In the genomic region with DNA sequence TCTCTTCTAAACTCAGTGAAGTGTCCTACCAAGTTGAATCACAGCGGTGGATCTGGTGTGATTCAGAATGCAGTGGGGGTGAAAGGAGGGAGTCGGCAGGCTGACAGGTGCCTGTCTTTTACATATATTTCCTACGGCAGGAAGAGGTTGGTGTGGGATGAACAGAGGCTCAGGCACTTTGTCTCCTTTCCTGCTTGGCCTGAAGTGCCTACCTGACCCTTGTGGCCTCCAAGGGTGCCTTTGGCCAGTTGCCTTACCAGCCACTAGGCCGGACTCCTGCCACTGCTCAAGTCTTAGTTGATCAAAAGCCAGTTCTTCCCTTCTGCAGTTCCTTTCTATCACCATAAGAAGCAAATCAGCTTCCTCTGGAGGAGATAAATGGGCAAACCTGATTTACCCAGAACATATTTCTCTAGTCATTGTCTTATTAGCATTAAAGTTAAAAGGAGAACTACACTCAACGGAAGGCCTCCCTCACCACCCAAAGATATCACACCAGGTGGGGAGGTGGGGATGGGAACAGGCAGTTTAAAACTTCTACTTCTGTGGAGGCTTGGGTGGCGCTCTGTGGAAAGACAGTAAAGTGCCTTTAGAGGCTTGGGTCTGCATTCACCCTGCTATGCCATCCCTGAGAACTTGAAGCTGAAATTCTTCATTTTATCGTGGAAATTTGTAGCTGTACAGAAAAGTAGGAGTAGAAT, we compare ENCODE assay signal across 15 cellular contexts. TPM values are rescaled to one million over a fixed set of nuclear protein-coding genes. Genes with fewer than 3 reads are reported as not detected.
DNase-seq lines count a peak whose midpoint lies in the region; ATAC-seq and TF ChIP-seq lines count a peak whose summit lies in the region.
"Had no signal": no experiment of that assay in that cellular context is flagged by ENCODE, and none has a peak within 500 bp of the region (broad histone marks: within the 10 kb centered on the region; RNA-seq: fewer than 3 reads in every experiment).

No MANE protein-coding gene starts in this region.

- no peaks in the 10 kb centered on the region for H3K36me3 ChIP-seq in CD8-positive, alpha-beta T cell (ENCODE audit: insufficient read depth, low read length)
- no peaks in the 10 kb centered on the region for H3K36me3 ChIP-seq in prostate gland
- H3K36me3 ChIP-seq in transverse colon = no peaks in the 10 kb centered on the region
- H3K36me3 ChIP-seq: MG63 had no signal

- TF ChIP-seq POLR2A in prostate gland (IDR thresholded peaks at IDR 0.05) = no peak
- TF ChIP-seq POLR2A in transverse colon (IDR thresholded peaks at IDR 0.05) = no peak

- H3K27ac Mint-ChIP-seq in CD8-positive, alpha-beta T cell = peak overlapping the region; percentile 82
- H3K27ac Mint-ChIP-seq in T-cell = peak overlapping the region; percentile 85 to 97
- no peak overlapping the region for H3K27ac Mint-ChIP-seq in central memory CD8-positive, alpha-beta T cell (ENCODE audit: low read depth)
- H3K27ac Mint-ChIP-seq: WTC11 had no signal

- 80% methylated on average over 7 of the region's 7 CpGs for WGBS in prostate gland
- WGBS in transverse colon (ENCODE audit: low coverage in 1 of 2), 2 donors = 85 to 94% methylated on average over 2 to 7 of the region's 7 CpGs

- DNase-seq in CD8-positive, alpha-beta T cell = peak in 2 of 7 experiments; percentile 24 to 32
- DNase-seq in T-cell (peak in 1 of 34 experiments; percentile 28), sciatic nerve (ENCODE audit: low spot score) (no peak), prostate gland (ENCODE audit: low spot score) (no peak), transverse colon (no peak)
- DNase-seq in central memory CD8-positive, alpha-beta T cell (ENCODE audit: low spot score in 2 of 2) = no peak
- DNase-seq: anterior cingulate cortex; effector memory CD4-positive, alpha-beta T cell; mesendoderm; MG63; NCI-H2227 treated with DMSO at 0.1 percent for 48 hours; RPMI8226 had no signal

- H3K27ac ChIP-seq in CD8-positive, alpha-beta T cell (ENCODE audit: low read depth, low read length) = no peak overlapping the region
- H3K27ac ChIP-seq in prostate gland (no peak overlapping the region), transverse colon (peak overlapping the region in 1 of 4 donors; percentile 39)

- H3K4me1 Mint-ChIP-seq in CD8-positive, alpha-beta T cell (ENCODE audit: low read depth) = peaks cover 75% of the 10 kb centered on the region
- H3K4me1 Mint-ChIP-seq in T-cell = peaks cover 77 to 82% (median 81%) of the 10 kb centered on the region in 3 donors
- H3K4me1 Mint-ChIP-seq in central memory CD8-positive, alpha-beta T cell = peaks cover 40% of the 10 kb centered on the region

- H3K9me3 Mint-ChIP-seq in CD8-positive, alpha-beta T cell = no peaks in the 10 kb centered on the region
- no peaks in the 10 kb centered on the region for H3K9me3 Mint-ChIP-seq in T-cell
- no peaks in the 10 kb centered on the region for H3K9me3 Mint-ChIP-seq in central memory CD8-positive, alpha-beta T cell
- H3K9me3 Mint-ChIP-seq: WTC11 had no signal

- no peaks in the 10 kb centered on the region for H3K9me3 ChIP-seq in CD8-positive, alpha-beta T cell (ENCODE audit: low read length)
- H3K9me3 ChIP-seq in prostate gland = no peaks in the 10 kb centered on the region
- H3K9me3 ChIP-seq in transverse colon = no peaks in the 10 kb centered on the region
- H3K9me3 ChIP-seq: MG63 had no signal

- no peaks in the 10 kb centered on the region for H3K27me3 ChIP-seq in CD8-positive, alpha-beta T cell (ENCODE audit: insufficient read depth, low read length)
- H3K27me3 ChIP-seq in prostate gland (replicated peaks; ENCODE audit: insufficient read depth) (no peaks in the 10 kb centered on the region), transverse colon (no peaks in the 10 kb centered on the region)
- H3K27me3 ChIP-seq: MG63 had no signal

- no peaks in the 10 kb centered on the region for H3K27me3 Mint-ChIP-seq in CD8-positive, alpha-beta T cell (ENCODE audit: low read depth)
- no peaks in the 10 kb centered on the region for H3K27me3 Mint-ChIP-seq in T-cell
- no peaks in the 10 kb centered on the region for H3K27me3 Mint-ChIP-seq in central memory CD8-positive, alpha-beta T cell

- peak; percentile 54 for ATAC-seq in CD8-positive, alpha-beta T cell
- peak; percentile 55 to 75 (median 71) for ATAC-seq in T-cell (replicated peaks in 1 of 4)
- ATAC-seq in central memory CD8-positive, alpha-beta T cell (replicated peaks; ENCODE audit: extremely low read depth, poor library complexity, severe bottlenecking) = no peak
- peak; percentile 8 for ATAC-seq in sciatic nerve
- no peak for ATAC-seq in GM18907 (IDR thresholded peaks at IDR 0.05; ENCODE audit: unreplicated experiment)
- no peak for ATAC-seq in GM19452 (IDR thresholded peaks at IDR 0.05; ENCODE audit: unreplicated experiment)
- ATAC-seq: WTC11 had no signal

- H3K4me3 Mint-ChIP-seq in CD8-positive, alpha-beta T cell = peak overlapping the region; percentile 48
- peak overlapping the region; percentile 24 to 74 (median 56) for H3K4me3 Mint-ChIP-seq in T-cell
- H3K4me3 Mint-ChIP-seq in central memory CD8-positive, alpha-beta T cell = peak overlapping the region; percentile 32
- H3K4me3 Mint-ChIP-seq: WTC11 had no signal

- no peak overlapping the region for H3K4me3 ChIP-seq in CD8-positive, alpha-beta T cell (ENCODE audit: low read depth, low read length)
- H3K4me3 ChIP-seq in prostate gland = no peak overlapping the region
- no peak overlapping the region for H3K4me3 ChIP-seq in transverse colon
- H3K4me3 ChIP-seq: MG63 had no signal

- H3K36me3 Mint-ChIP-seq in CD8-positive, alpha-beta T cell = peaks cover 24% of the 10 kb centered on the region
- peaks cover 20% of the 10 kb centered on the region for H3K36me3 Mint-ChIP-seq in T-cell
- peaks cover 3% of the 10 kb centered on the region for H3K36me3 Mint-ChIP-seq in central memory CD8-positive, alpha-beta T cell (ENCODE audit: insufficient read depth)
- H3K36me3 Mint-ChIP-seq: WTC11 had no signal

- TF ChIP-seq EP300 in transverse colon (IDR thresholded peaks at IDR 0.05; ENCODE audit: low read depth) = no peak

- intact Hi-C loops in CD8-positive, alpha-beta T cell (cut with DNase I, micrococcal nuclease) = loop anchor here (2.0 to 5.0 kb wide), 2 partner anchors 17 to 45 kb away; no protein-coding TSS in a partner anchor
- intact Hi-C loops in sciatic nerve (cut with DNase I) = no loop called here
- intact Hi-C loops in prostate gland (cut with DNase I) = no loop called here
- intact Hi-C loops in transverse colon (cut with DNase I; ENCODE audit: low total_unique reads) = no loop called here

- POLR2A ChIA-PET in CD8-positive, alpha-beta T cell (lab: Charles Lee) = interaction anchor here (1.0 kb wide), 1 partner anchor 42 kb away, joined by 3 read pairs; no protein-coding TSS in a partner anchor
- POLR2A ChIA-PET in T-cell (lab: Charles Lee) = interaction anchor here in 1 of 2 donors (0.6 kb wide), 1 partner anchor 67 kb away, joined by 9 read pairs; no protein-coding TSS in a partner anchor

- CTCF ChIA-PET in CD8-positive, alpha-beta T cell (lab: Charles Lee) = no interaction called here
- CTCF ChIA-PET in T-cell (lab: Charles Lee) = interaction anchor here in 1 of 2 donors (1.1 to 1.7 kb wide), 2 partner anchors 12 to 13 kb away, joined by 3 to 4 read pairs; no protein-coding TSS in a partner anchor

- in situ Hi-C loops in transverse colon (cut with MboI; ENCODE audit: low pct_ligation_motif_present in 1 of 4, low pct_unique_long_range_greater_than_20kb in 1 of 4, low sequenced_read_pairs in 3 of 4) = no loop called here

- no peak for TF ChIP-seq CTCF in CD8-positive, alpha-beta T cell (IDR thresholded peaks at IDR 0.05)
- no peak for TF ChIP-seq CTCF in prostate gland (IDR thresholded peaks at IDR 0.05)
- TF ChIP-seq CTCF in transverse colon (IDR thresholded peaks at IDR 0.05) = no peak

- peaks cover 47% of the 10 kb centered on the region for H3K4me1 ChIP-seq in CD8-positive, alpha-beta T cell (ENCODE audit: insufficient read depth, low read length)
- H3K4me1 ChIP-seq in prostate gland (replicated peaks) (no peaks in the 10 kb centered on the region), transverse colon (peaks cover 3 to 37% (median 5%) of the 10 kb centered on the region in 4 donors)

RNA-seq across cellular contexts. Expression of a gene that starts 52.2 kb away (rescaled TPM):
- total RNA-seq in CD8-positive, alpha-beta T cell = 10 to 100 TPM; 74.0 to 77.9 TPM
- total RNA-seq in T-cell (100 to 1,000 TPM in 1 of 5 donors, 10 to 100 TPM in 4; 88.3 to 119 (median 89.1) TPM), sciatic nerve (74.4 TPM), prostate gland (10 to 100 TPM; 26.6 to 87.8 TPM), transverse colon (10 to 100 TPM; 23.0 to 35.9 (median 24.1) TPM)

Comparison
In these comparisons a context has a peak if more than half of its experiments do, and no peak if none do; other contexts are left out.
1. ATAC-seq: peak in CD8-positive, alpha-beta T cell (single experiment), T-cell (4 of 4) and sciatic nerve (single experiment); none in central memory CD8-positive, alpha-beta T cell (single experiment), GM18907 (single experiment) and GM19452 (single experiment).
2. intact Hi-C loops: an anchor here in CD8-positive, alpha-beta T cell (2.0 to 5.0 kb wide); none called in sciatic nerve, prostate gland and transverse colon.
3. Peak in every context shown above with its lines, with median percentiles within 50 percentile points of each other: H3K4me3 Mint-ChIP-seq.